ENCODE assay signal across 20 cellular contexts in genomic region chr12:25372969-25373368, GRCh38.
DNase-seq lines count a peak whose midpoint lies in the region; ATAC-seq and TF ChIP-seq lines count a peak whose summit lies in the region.
"Had no signal": no experiment of that assay in that cellular context is flagged by ENCODE, and none has a peak within 500 bp of the region (broad histone marks: within the 10 kb centered on the region; RNA-seq: fewer than 3 reads in every experiment).

No MANE protein-coding gene starts in this region.

- in situ Hi-C loops in GM23248 (cut with MboI), result no loop called here

- no peak for DNase-seq in activated CD4-positive, alpha-beta T cell treated with anti-CD3 and anti-CD28 coated beads, Interleukin-2, amount 10 ng/mL, durations not matched to agents 24 days and 14 days
- DNase-seq in activated CD4-positive, alpha-beta T cell treated with anti-CD3 and anti-CD28 coated beads for 48 hours, result no peak
- DNase-seq in activated T-helper 2 cell treated with anti-CD3 and anti-CD28 coated beads, Interferon-gamma antibody, Interleukin-2, Interleukin-4, amounts not matched to agents 10 μg/mL and 5 μg/mL and 100 μg/mL, durations not matched to agents 14 hours and 24 hours and 36 hours (ENCODE audit: low spot score), result no peak
- DNase-seq in neural progenitor cell (ENCODE audit: low spot score) (no peak), GM23248 (no peak), NCI-H2107 treated with DMSO at 0.1 percent for 48 hours (lab: John Stamatoyannopoulos, UW; ENCODE audit: unreplicated experiment) (no peak)
- DNase-seq in CD4-positive, alpha-beta T cell, result no peak
- DNase-seq: CD4-positive, CD25-positive, alpha-beta regulatory T cell; DMS53; MG63; NCI-H1105; NCI-H1694 treated with DMSO at 0.1 percent for 48 hours; NCI-H2107; NCI-H226; NCI-H69; SJCRH30 had no signal

- H3K36me3 ChIP-seq in KMS-11 (ENCODE audit: insufficient read depth), result no peaks in the 10 kb centered on the region
- H3K36me3 ChIP-seq in neural progenitor cell, result no peaks in the 10 kb centered on the region
- no peaks in the 10 kb centered on the region for H3K36me3 ChIP-seq in GM23248 (ENCODE audit: low read depth)
- H3K36me3 ChIP-seq: MG63, SJCRH30 had no signal

- POLR2A ChIA-PET in CD4-positive, alpha-beta T cell (lab: Charles Lee), result no interaction called here

- no peaks in the 10 kb centered on the region for H3K27me3 Mint-ChIP-seq in activated CD4-positive, alpha-beta T cell treated with anti-CD3 and anti-CD28 coated beads, Interleukin-2, amount 10 ng/mL, durations not matched to agents 24 days and 14 days
- no peaks in the 10 kb centered on the region for H3K27me3 Mint-ChIP-seq in activated T-helper 2 cell treated with anti-CD3 and anti-CD28 coated beads, Interferon-gamma antibody, Interleukin-2, Interleukin-4, amounts not matched to agents 10 μg/mL and 5 μg/mL and 100 μg/mL, durations not matched to agents 14 hours and 24 hours and 36 hours (ENCODE audit: low read depth)
- peaks cover 9% of the 10 kb centered on the region for H3K27me3 Mint-ChIP-seq in neural progenitor cell (ENCODE audit: insufficient read depth, low read depth)
- H3K27me3 Mint-ChIP-seq in CD4-positive, alpha-beta T cell, result no peaks in the 10 kb centered on the region
- H3K27me3 Mint-ChIP-seq: B cell; CD4-positive, CD25-positive, alpha-beta regulatory T cell had no signal

- no peaks in the 10 kb centered on the region for H3F3A ChIP-seq in neural progenitor cell (ENCODE audit: low read depth)
- H3F3A ChIP-seq in GM23248 (ENCODE audit: insufficient read depth), result peaks cover 17% of the 10 kb centered on the region; the same call in 1 of the 2 replicates

- H3K4me3 ChIP-seq in KMS-11 (IDR thresholded peaks at IDR 0.05; ENCODE audit: insufficient read depth, low read depth, low read length) (no peak overlapping the region), neural progenitor cell (no peak overlapping the region), GM23248 (no peak overlapping the region)
- H3K4me3 ChIP-seq: MG63, SJCRH30 had no signal

- 45 to 69% methylated on average over 2 of the region's 2 CpGs for WGBS in GM23248 (ENCODE audit: low coverage in 1 of 2, low lambda C conversion rate in 2 of 2, missing lambda C conversion rate in 2 of 2), 2 experiments

- peaks cover 20% of the 10 kb centered on the region for H3K4me1 ChIP-seq in KMS-11 (ENCODE audit: low read depth, poor library complexity, severe bottlenecking)
- no peaks in the 10 kb centered on the region for H3K4me1 ChIP-seq in neural progenitor cell
- H3K4me1 ChIP-seq in GM23248 (ENCODE audit: insufficient read depth), result peaks cover 13% of the 10 kb centered on the region
- H3K4me1 ChIP-seq: SJCRH30 had no signal

- H3K9ac ChIP-seq in KMS-11 (no peak overlapping the region), neural progenitor cell (no peak overlapping the region), GM23248 (no peak overlapping the region)

- peak overlapping the region; percentile 40 for H3K4me3 Mint-ChIP-seq in activated CD4-positive, alpha-beta T cell treated with anti-CD3 and anti-CD28 coated beads, Interleukin-2, amount 10 ng/mL, durations not matched to agents 24 days and 14 days
- no peak overlapping the region for H3K4me3 Mint-ChIP-seq in activated T-helper 2 cell treated with anti-CD3 and anti-CD28 coated beads, Interferon-gamma antibody, Interleukin-2, Interleukin-4, amounts not matched to agents 10 μg/mL and 5 μg/mL and 100 μg/mL, durations not matched to agents 14 hours and 24 hours and 36 hours (ENCODE audit: low read depth)
- H3K4me3 Mint-ChIP-seq in neural progenitor cell, result no peak overlapping the region
- no peak overlapping the region for H3K4me3 Mint-ChIP-seq in CD4-positive, alpha-beta T cell
- H3K4me3 Mint-ChIP-seq: B cell; CD4-positive, CD25-positive, alpha-beta regulatory T cell had no signal

- peaks cover 2% of the 10 kb centered on the region for H3K36me3 Mint-ChIP-seq in activated CD4-positive, alpha-beta T cell treated with anti-CD3 and anti-CD28 coated beads, Interleukin-2, amount 10 ng/mL, durations not matched to agents 24 days and 14 days (ENCODE audit: low read depth)
- H3K36me3 Mint-ChIP-seq in activated T-helper 2 cell treated with anti-CD3 and anti-CD28 coated beads, Interferon-gamma antibody, Interleukin-2, Interleukin-4, amounts not matched to agents 10 μg/mL and 5 μg/mL and 100 μg/mL, durations not matched to agents 14 hours and 24 hours and 36 hours (ENCODE audit: low read depth), result peaks cover 6% of the 10 kb centered on the region
- H3K36me3 Mint-ChIP-seq in neural progenitor cell, result no peaks in the 10 kb centered on the region
- no peaks in the 10 kb centered on the region for H3K36me3 Mint-ChIP-seq in CD4-positive, alpha-beta T cell (ENCODE audit: low read depth)
- H3K36me3 Mint-ChIP-seq: CD4-positive, CD25-positive, alpha-beta regulatory T cell had no signal

- H4K20me1 ChIP-seq in KMS-11 (ENCODE audit: insufficient read depth) (no peaks in the 10 kb centered on the region), neural progenitor cell (ENCODE audit: low read depth) (no peaks in the 10 kb centered on the region), GM23248 (ENCODE audit: insufficient read depth) (no peaks in the 10 kb centered on the region)

- H3K9me2 ChIP-seq in GM23248 (ENCODE audit: insufficient read depth), result no peaks in the 10 kb centered on the region

- H3K4me1 Mint-ChIP-seq in activated CD4-positive, alpha-beta T cell treated with anti-CD3 and anti-CD28 coated beads, Interleukin-2, amount 10 ng/mL, durations not matched to agents 24 days and 14 days, result peaks cover 48% of the 10 kb centered on the region
- H3K4me1 Mint-ChIP-seq in activated T-helper 2 cell treated with anti-CD3 and anti-CD28 coated beads, Interferon-gamma antibody, Interleukin-2, Interleukin-4, amounts not matched to agents 10 μg/mL and 5 μg/mL and 100 μg/mL, durations not matched to agents 14 hours and 24 hours and 36 hours (ENCODE audit: low read depth), result peaks cover 59% of the 10 kb centered on the region
- peaks cover 3% of the 10 kb centered on the region for H3K4me1 Mint-ChIP-seq in neural progenitor cell
- peaks cover 21% of the 10 kb centered on the region for H3K4me1 Mint-ChIP-seq in CD4-positive, alpha-beta T cell (ENCODE audit: low read depth)

- no peaks in the 10 kb centered on the region for H3K9me3 Mint-ChIP-seq in activated CD4-positive, alpha-beta T cell treated with anti-CD3 and anti-CD28 coated beads, Interleukin-2, amount 10 ng/mL, durations not matched to agents 24 days and 14 days
- H3K9me3 Mint-ChIP-seq in activated T-helper 2 cell treated with anti-CD3 and anti-CD28 coated beads, Interferon-gamma antibody, Interleukin-2, Interleukin-4, amounts not matched to agents 10 μg/mL and 5 μg/mL and 100 μg/mL, durations not matched to agents 14 hours and 24 hours and 36 hours, result no peaks in the 10 kb centered on the region
- peaks cover 9% of the 10 kb centered on the region for H3K9me3 Mint-ChIP-seq in neural progenitor cell
- H3K9me3 Mint-ChIP-seq in CD4-positive, alpha-beta T cell, result no peaks in the 10 kb centered on the region

- TF ChIP-seq CTCF in KMS-11 (conservative IDR thresholded peaks at IDR 0.05; ENCODE audit: low read depth, low read length), result no peak
- no peak for TF ChIP-seq CTCF in neural progenitor cell (IDR thresholded peaks at IDR 0.05)
- TF ChIP-seq CTCF in CD4-positive, alpha-beta T cell (IDR thresholded peaks at IDR 0.05), result no peak

- H3K27me3 ChIP-seq in KMS-11 (ENCODE audit: insufficient read depth, low read depth) (no peaks in the 10 kb centered on the region), neural progenitor cell (no peaks in the 10 kb centered on the region), GM23248 (replicated peaks; ENCODE audit: insufficient read depth) (no peaks in the 10 kb centered on the region)
- no peaks in the 10 kb centered on the region for H3K27me3 ChIP-seq in CD4-positive, alpha-beta T cell (ENCODE audit: control insufficient read depth, insufficient read depth, low read length)
- H3K27me3 ChIP-seq: MG63, SJCRH30 had no signal

- H3K27ac Mint-ChIP-seq in activated CD4-positive, alpha-beta T cell treated with anti-CD3 and anti-CD28 coated beads, Interleukin-2, amount 10 ng/mL, durations not matched to agents 24 days and 14 days, result peak overlapping the region; percentile 83
- peak overlapping the region; percentile 47 for H3K27ac Mint-ChIP-seq in activated T-helper 2 cell treated with anti-CD3 and anti-CD28 coated beads, Interferon-gamma antibody, Interleukin-2, Interleukin-4, amounts not matched to agents 10 μg/mL and 5 μg/mL and 100 μg/mL, durations not matched to agents 14 hours and 24 hours and 36 hours
- no peak overlapping the region for H3K27ac Mint-ChIP-seq in neural progenitor cell
- no peak overlapping the region for H3K27ac Mint-ChIP-seq in CD4-positive, alpha-beta T cell
- H3K27ac Mint-ChIP-seq: B cell had no signal

- intact Hi-C loops in activated CD4-positive, alpha-beta T cell treated with anti-CD3 and anti-CD28 coated beads, Interleukin-2, amount 10 ng/mL, durations not matched to agents 24 days and 14 days (cut with micrococcal nuclease), result loop anchor here (1.0 kb wide), 1 partner anchor 8 kb away; no protein-coding TSS in a partner anchor
- intact Hi-C loops in activated T-helper 2 cell treated with anti-CD3 and anti-CD28 coated beads, Interferon-gamma antibody, Interleukin-2, Interleukin-4, amounts not matched to agents 10 μg/mL and 5 μg/mL and 100 μg/mL, durations not matched to agents 14 hours and 24 hours and 36 hours (cut with micrococcal nuclease), result loop anchor here (1.0 to 5.0 kb wide), 3 partner anchors 8 to 536 kb away; no protein-coding TSS in a partner anchor
- intact Hi-C loops in CD4-positive, alpha-beta T cell (cut with DNase I, micrococcal nuclease), result loop anchor here in 1 of 2 experiments (5.0 kb wide), 1 partner anchor 36 kb away; no protein-coding TSS in a partner anchor

- H2AFZ ChIP-seq in KMS-11 (ENCODE audit: low read depth) (peak overlapping the region; percentile 36; the same call in 1 of the 2 replicates), neural progenitor cell (replicated peaks) (peak overlapping the region; percentile 10), GM23248 (no peak overlapping the region)

- CTCF ChIA-PET in CD4-positive, alpha-beta T cell (lab: Charles Lee), result interaction anchor here (0.6 kb wide), 1 partner anchor 17 kb away, joined by 3 read pairs; no protein-coding TSS in a partner anchor

- H3K4me2 ChIP-seq in KMS-11 (peak overlapping the region; percentile 37; the same call in 1 of the 2 replicates), neural progenitor cell (no peak overlapping the region), GM23248 (ENCODE audit: unreplicated experiment) (no peak overlapping the region)

- H3K27ac ChIP-seq in KMS-11 (no peak overlapping the region), neural progenitor cell (no peak overlapping the region), GM23248 (no peak overlapping the region)
- no peak overlapping the region for H3K27ac ChIP-seq in CD4-positive, alpha-beta T cell (ENCODE audit: low read depth, low read length)
- H3K27ac ChIP-seq: 22Rv1, SJCRH30 had no signal

- no peaks in the 10 kb centered on the region for H3K79me2 ChIP-seq in KMS-11 (ENCODE audit: insufficient read depth, low read depth)
- H3K79me2 ChIP-seq in neural progenitor cell (ENCODE audit: low read depth), result no peaks in the 10 kb centered on the region
- no peaks in the 10 kb centered on the region for H3K79me2 ChIP-seq in GM23248 (ENCODE audit: insufficient read depth)

- no peaks in the 10 kb centered on the region for H3K9me3 ChIP-seq in neural progenitor cell (ENCODE audit: low read depth)
- H3K9me3 ChIP-seq in CD4-positive, alpha-beta T cell (ENCODE audit: control insufficient read depth, low read length), result no peaks in the 10 kb centered on the region
- no peaks in the 10 kb centered on the region for H3K9me3 ChIP-seq in GM23248 (ENCODE audit: low read depth)
- H3K9me3 ChIP-seq: MG63, SJCRH30 had no signal

- no peak for ATAC-seq in CD4-positive, alpha-beta T cell (ENCODE audit: poor library complexity)
- ATAC-seq: HepG2 had no signal

Comparison
In these comparisons a context has a peak if more than half of its experiments do, and no peak if none do; other contexts are left out.
1. H3K27ac Mint-ChIP-seq: peak in activated CD4-positive, alpha-beta T cell treated with anti-CD3 and anti-CD28 coated beads, Interleukin-2, amount 10 ng/mL, durations not matched to agents 24 days and 14 days (single experiment) and activated T-helper 2 cell treated with anti-CD3 and anti-CD28 coated beads, Interferon-gamma antibody, Interleukin-2, Interleukin-4, amounts not matched to agents 10 μg/mL and 5 μg/mL and 100 μg/mL, durations not matched to agents 14 hours and 24 hours and 36 hours (single experiment); none in neural progenitor cell (single experiment) and CD4-positive, alpha-beta T cell (single experiment).